9 cellular contexts compared by ENCODE assay signal in genomic region chr2:162074579-162074922, GRCh38.
DNase-seq lines count a peak whose midpoint lies in the region; ATAC-seq and TF ChIP-seq lines count a peak whose summit lies in the region.
"Had no signal": no experiment of that assay in that cellular context is flagged by ENCODE, and none has a peak within 500 bp of the region (broad histone marks: within the 10 kb centered on the region; RNA-seq: fewer than 3 reads in every experiment).

No MANE protein-coding gene starts in this region.

- ATAC-seq in stimulated activated effector memory CD8-positive, alpha-beta T cell treated with anti-CD3 and anti-CD28 coated beads, Interleukin-12 subunit alpha, Interleukin-12 subunit beta, amount 100 ng/mL, for 72 hours, result no peak
- no peak for ATAC-seq in GM21526 (IDR thresholded peaks at IDR 0.05; ENCODE audit: low FRiP score, unreplicated experiment)
- no peak for ATAC-seq in GM19397 (IDR thresholded peaks at IDR 0.05; ENCODE audit: unreplicated experiment)

- peak overlapping the region; percentile 70 for H3K27ac Mint-ChIP-seq in T-helper 1 cell treated with Interleukin-12 subunit alpha and Interleukin-12 subunit beta and Interleukin-4 antibody, amounts not matched to agents 30 μg/mL and 1 μg/mL, for 36 hours
- peak overlapping the region; percentile 90 for H3K27ac Mint-ChIP-seq in stimulated activated effector memory CD8-positive, alpha-beta T cell treated with anti-CD3 and anti-CD28 coated beads, Interleukin-12 subunit alpha, Interleukin-12 subunit beta, amount 100 ng/mL, for 72 hours

- peaks cover 31% of the 10 kb centered on the region for H3K9me3 Mint-ChIP-seq in T-helper 1 cell treated with Interleukin-12 subunit alpha and Interleukin-12 subunit beta and Interleukin-4 antibody, amounts not matched to agents 30 μg/mL and 1 μg/mL, for 36 hours
- H3K9me3 Mint-ChIP-seq in stimulated activated effector memory CD8-positive, alpha-beta T cell treated with anti-CD3 and anti-CD28 coated beads, Interleukin-12 subunit alpha, Interleukin-12 subunit beta, amount 100 ng/mL, for 72 hours, result peaks cover 6% of the 10 kb centered on the region

- H3K4me3 ChIP-seq in iPS-11a (ENCODE audit: low read depth, low read length), result peak overlapping the region; percentile 65

- no peak for DNase-seq in T-helper 1 cell
- DNase-seq in stimulated activated effector memory CD8-positive, alpha-beta T cell treated with anti-CD3 and anti-CD28 coated beads, Interleukin-12 subunit alpha, Interleukin-12 subunit beta, amount 100 ng/mL, for 72 hours (ENCODE audit: low spot score in 2 of 2), result no peak
- DNase-seq in NCI-H2227 treated with DMSO at 0.1 percent for 48 hours (lab: John Stamatoyannopoulos, UW), result no peak
- DNase-seq: BE2C had no signal

- peak overlapping the region; percentile 76 for H3K27ac ChIP-seq in VCaP

- peaks cover 79% of the 10 kb centered on the region for H3K36me3 Mint-ChIP-seq in T-helper 1 cell treated with Interleukin-12 subunit alpha and Interleukin-12 subunit beta and Interleukin-4 antibody, amounts not matched to agents 30 μg/mL and 1 μg/mL, for 36 hours (ENCODE audit: low read depth)
- peaks cover 22% of the 10 kb centered on the region for H3K36me3 Mint-ChIP-seq in stimulated activated effector memory CD8-positive, alpha-beta T cell treated with anti-CD3 and anti-CD28 coated beads, Interleukin-12 subunit alpha, Interleukin-12 subunit beta, amount 100 ng/mL, for 72 hours

- H3K27me3 Mint-ChIP-seq in T-helper 1 cell treated with Interleukin-12 subunit alpha and Interleukin-12 subunit beta and Interleukin-4 antibody, amounts not matched to agents 30 μg/mL and 1 μg/mL, for 36 hours (ENCODE audit: low read depth), result no peaks in the 10 kb centered on the region

- TF ChIP-seq CTCF in VCaP (conservative IDR thresholded peaks at IDR 0.05), result no peak

- peaks cover 41% of the 10 kb centered on the region for H3K4me1 Mint-ChIP-seq in T-helper 1 cell treated with Interleukin-12 subunit alpha and Interleukin-12 subunit beta and Interleukin-4 antibody, amounts not matched to agents 30 μg/mL and 1 μg/mL, for 36 hours (ENCODE audit: low read depth)
- H3K4me1 Mint-ChIP-seq in stimulated activated effector memory CD8-positive, alpha-beta T cell treated with anti-CD3 and anti-CD28 coated beads, Interleukin-12 subunit alpha, Interleukin-12 subunit beta, amount 100 ng/mL, for 72 hours, result peaks cover 48% of the 10 kb centered on the region

- peak overlapping the region; percentile 100 for H3K4me3 Mint-ChIP-seq in T-helper 1 cell treated with Interleukin-12 subunit alpha and Interleukin-12 subunit beta and Interleukin-4 antibody, amounts not matched to agents 30 μg/mL and 1 μg/mL, for 36 hours
- peak overlapping the region; percentile 91 for H3K4me3 Mint-ChIP-seq in stimulated activated effector memory CD8-positive, alpha-beta T cell treated with anti-CD3 and anti-CD28 coated beads, Interleukin-12 subunit alpha, Interleukin-12 subunit beta, amount 100 ng/mL, for 72 hours
